ENCODE assay signal across 13 cellular contexts in genomic region chr17:35871415-35871814, GRCh38. TPM values are rescaled to one million over a fixed set of nuclear protein-coding genes. Genes with fewer than 3 reads are reported as not detected.
DNase-seq lines count a peak whose midpoint lies in the region; ATAC-seq and TF ChIP-seq lines count a peak whose summit lies in the region.
"Had no signal": no experiment of that assay in that cellular context is flagged by ENCODE, and none has a peak within 500 bp of the region (broad histone marks: within the 10 kb centered on the region; RNA-seq: fewer than 3 reads in every experiment).

No MANE protein-coding gene starts in this region.

- ATAC-seq in SK-N-SH treated with all-trans-retinoic acid at 6 μM for 48 hours (peak; percentile 36; the same call in 1 of the 3 replicates), WTC11 (peak; percentile 98), right lobe of liver (peak; percentile 64 to 76 (median 66))

- no peaks in the 10 kb centered on the region for H3K36me3 Mint-ChIP-seq in WTC11
- H3K36me3 Mint-ChIP-seq in activated T-helper 2 cell treated with anti-CD3 and anti-CD28 coated beads, Interferon-gamma antibody, Interleukin-2, Interleukin-4, amounts not matched to agents 10 μg/mL and 5 μg/mL and 100 μg/mL, durations not matched to agents 14 hours and 24 hours and 36 hours (ENCODE audit: low read depth) = peaks cover 28% of the 10 kb centered on the region
- H3K36me3 Mint-ChIP-seq: memory B cell had no signal

- H3K36me3 ChIP-seq in SK-N-SH (replicated peaks in 1 of 2; ENCODE audit: control insufficient read depth in 1 of 2, insufficient read depth in 2 of 2, low read length in 1 of 2) (no peaks in the 10 kb centered on the region), H7 (replicated peaks; ENCODE audit: control insufficient read depth, insufficient read depth, low read length) (no peaks in the 10 kb centered on the region), right lobe of liver (no peaks in the 10 kb centered on the region)
- H3K36me3 ChIP-seq: tibial artery had no signal

- peaks cover 0 to 1% of the 10 kb centered on the region in 2 experiments; a peak in 1 of 4 replicates for H3K4me1 ChIP-seq in SK-N-SH (ENCODE audit: control insufficient read depth in 1 of 2, insufficient read depth in 2 of 2, low read depth in 1 of 2, low read length in 1 of 2)
- H3K4me1 ChIP-seq in right lobe of liver = no peaks in the 10 kb centered on the region

- TF ChIP-seq POLR2A in right lobe of liver (IDR thresholded peaks at IDR 0.05) = no peak
- no peak for TF ChIP-seq POLR2A in erythroblast (IDR thresholded peaks at IDR 0.05; ENCODE audit: low read length)

- H3K9me2 ChIP-seq in SK-N-SH = no peaks in the 10 kb centered on the region

- WGBS in SK-N-SH (ENCODE audit: low lambda C conversion rate) = 67% methylated on average over 6 of the region's 6 CpGs
- WGBS in right lobe of liver (ENCODE audit: insufficient coverage, low coverage, low lambda C conversion rate, missing lambda C conversion rate) = 57% methylated on average over 1 of the region's 6 CpGs

- H3K27ac ChIP-seq in SK-N-SH (ENCODE audit: low read depth in 2 of 2, low read length in 1 of 2) (no peak overlapping the region), right lobe of liver (no peak overlapping the region)
- H3K27ac ChIP-seq: SK-N-MC, tibial artery had no signal

- H3K27me3 ChIP-seq in SK-N-SH (ENCODE audit: insufficient read depth) (no peaks in the 10 kb centered on the region), H7 (ENCODE audit: control insufficient read depth, insufficient read depth, low read length) (no peaks in the 10 kb centered on the region), right lobe of liver (no peaks in the 10 kb centered on the region)
- H3K27me3 ChIP-seq: tibial artery had no signal

- POLR2A ChIA-PET in SK-N-SH (lab: Yijun Ruan, JAX) = no interaction called here
- POLR2A ChIA-PET in WTC11 (lab: Charles Lee) = interaction anchor here (0.6 to 0.7 kb wide), 2 partner anchors 8 to 16 kb away, joined by 3 to 5 read pairs; no protein-coding TSS in a partner anchor

- no peak for TF ChIP-seq RAD21 in SK-N-SH (IDR thresholded peaks at IDR 0.05; ENCODE audit: low read length)

- H3K4me3 ChIP-seq in SK-N-SH (ENCODE audit: low read depth in 2 of 2, low read length in 1 of 2) (no peak overlapping the region), H7 (ENCODE audit: insufficient read depth, low read depth, low read length) (no peak overlapping the region), right lobe of liver (no peak overlapping the region)
- H3K4me3 ChIP-seq: SK-N-MC, tibial artery had no signal

- H2AFZ ChIP-seq in SK-N-SH (ENCODE audit: low read depth) = no peak overlapping the region

- H3K4me3 Mint-ChIP-seq in WTC11 = no peak overlapping the region
- no peak overlapping the region for H3K4me3 Mint-ChIP-seq in activated T-helper 2 cell treated with anti-CD3 and anti-CD28 coated beads, Interferon-gamma antibody, Interleukin-2, Interleukin-4, amounts not matched to agents 10 μg/mL and 5 μg/mL and 100 μg/mL, durations not matched to agents 14 hours and 24 hours and 36 hours (ENCODE audit: low read depth)
- H3K4me3 Mint-ChIP-seq: memory B cell had no signal

- H3K9me3 Mint-ChIP-seq in WTC11 = no peaks in the 10 kb centered on the region
- H3K9me3 Mint-ChIP-seq in activated T-helper 2 cell treated with anti-CD3 and anti-CD28 coated beads, Interferon-gamma antibody, Interleukin-2, Interleukin-4, amounts not matched to agents 10 μg/mL and 5 μg/mL and 100 μg/mL, durations not matched to agents 14 hours and 24 hours and 36 hours = no peaks in the 10 kb centered on the region
- H3K9me3 Mint-ChIP-seq: memory B cell had no signal

- CTCF ChIA-PET in SK-N-SH (lab: Yijun Ruan, JAX) (interaction anchor here (0.9 to 1.2 kb wide), 2 partner anchors 124 to 612 kb away, joined by 3 read pairs; no protein-coding TSS in a partner anchor), WTC11 (lab: Charles Lee) (interaction anchor here (0.7 to 1.6 kb wide), 17 partner anchors 10 to 275 kb away, joined by 3 to 18 read pairs (median 5); partner anchors contain the start of genes RASL10B and RDM1)

- intact Hi-C loops in right lobe of liver (cut with DNase I) = no loop called here
- intact Hi-C loops in activated T-helper 2 cell treated with anti-CD3 and anti-CD28 coated beads, Interferon-gamma antibody, Interleukin-2, Interleukin-4, amounts not matched to agents 10 μg/mL and 5 μg/mL and 100 μg/mL, durations not matched to agents 14 hours and 24 hours and 36 hours (cut with micrococcal nuclease) = no loop called here

- no peaks in the 10 kb centered on the region for H3K9me3 ChIP-seq in SK-N-SH
- no peaks in the 10 kb centered on the region for H3K9me3 ChIP-seq in right lobe of liver
- H3K9me3 ChIP-seq: tibial artery had no signal

- no peaks in the 10 kb centered on the region for H4K20me1 ChIP-seq in SK-N-SH (ENCODE audit: insufficient read depth)

- TF ChIP-seq CTCF in SK-N-SH (IDR thresholded peaks at IDR 0.05) (no peak), WTC11 (IDR thresholded peaks at IDR 0.05) (no peak), right lobe of liver (IDR thresholded peaks at IDR 0.05) (no peak)

- no peaks in the 10 kb centered on the region for H3K79me2 ChIP-seq in SK-N-SH (ENCODE audit: insufficient read depth)

- H3K4me2 ChIP-seq in SK-N-SH = no peak overlapping the region

- H3K27ac Mint-ChIP-seq in WTC11 = no peak overlapping the region
- H3K27ac Mint-ChIP-seq in activated T-helper 2 cell treated with anti-CD3 and anti-CD28 coated beads, Interferon-gamma antibody, Interleukin-2, Interleukin-4, amounts not matched to agents 10 μg/mL and 5 μg/mL and 100 μg/mL, durations not matched to agents 14 hours and 24 hours and 36 hours = no peak overlapping the region
- H3K27ac Mint-ChIP-seq: memory B cell, progenitor cell of endocrine pancreas had no signal

- no peaks in the 10 kb centered on the region for H3K27me3 Mint-ChIP-seq in WTC11 (ENCODE audit: low read depth)
- H3K27me3 Mint-ChIP-seq in activated T-helper 2 cell treated with anti-CD3 and anti-CD28 coated beads, Interferon-gamma antibody, Interleukin-2, Interleukin-4, amounts not matched to agents 10 μg/mL and 5 μg/mL and 100 μg/mL, durations not matched to agents 14 hours and 24 hours and 36 hours (ENCODE audit: low read depth) = no peaks in the 10 kb centered on the region
- H3K27me3 Mint-ChIP-seq: memory B cell had no signal

- peaks cover 15% of the 10 kb centered on the region for H3K4me1 Mint-ChIP-seq in WTC11
- H3K4me1 Mint-ChIP-seq in activated T-helper 2 cell treated with anti-CD3 and anti-CD28 coated beads, Interferon-gamma antibody, Interleukin-2, Interleukin-4, amounts not matched to agents 10 μg/mL and 5 μg/mL and 100 μg/mL, durations not matched to agents 14 hours and 24 hours and 36 hours (ENCODE audit: low read depth) = peaks cover 22% of the 10 kb centered on the region

- H3K9ac ChIP-seq in SK-N-SH = no peak overlapping the region

- DNase-seq in SK-N-SH (no peak), H7 (peak; percentile 71), WTC11 (ENCODE audit: low spot score) (peak; percentile 27), right lobe of liver (no peak), NCI-H69 (lab: John Stamatoyannopoulos, UW) (no peak), erythroblast (lab: John Stamatoyannopoulos, UW) (no peak)
- no peak for DNase-seq in activated T-helper 2 cell treated with anti-CD3 and anti-CD28 coated beads, Interferon-gamma antibody, Interleukin-2, Interleukin-4, amounts not matched to agents 10 μg/mL and 5 μg/mL and 100 μg/mL, durations not matched to agents 14 hours and 24 hours and 36 hours (ENCODE audit: low spot score)
- DNase-seq: cerebellar nuclear complex, tibial artery had no signal

- no peak for TF ChIP-seq EP300 in SK-N-SH (IDR thresholded peaks at IDR 0.05; ENCODE audit: borderline replicate concordance in 1 of 2, low read depth in 1 of 2, low read length in 1 of 2)

- H3F3A ChIP-seq in SK-N-SH (replicated peaks; ENCODE audit: insufficient read depth) = no peaks in the 10 kb centered on the region

TF ChIP-seq in SK-N-SH treated with all-trans-retinoic acid at 6 μM for 48 hours, 23 proteins besides CTCF, POLR2A, EP300 and RAD21 (continues in another document):
- TF ChIP-seq ZFP3 (CRISPR knock-in tag; IDR thresholded peaks at IDR 0.05) = no peak

TF ChIP-seq in SK-N-SH, 30 proteins besides CTCF, POLR2A, EP300 and RAD21 (continues in another document):
- TF ChIP-seq FOSL2 (IDR thresholded peaks at IDR 0.05; ENCODE audit: borderline replicate concordance, low read depth) = no peak

TF ChIP-seq in WTC11, 78 proteins besides CTCF, POLR2A, EP300 and RAD21 (continues in another document):
- no peak for TF ChIP-seq RELA (CRISPR knock-in tag; IDR thresholded peaks at IDR 0.05; ENCODE audit: borderline replicate concordance)

RNA-seq across cellular contexts. Expression of gene HEATR9, which starts 2.7 kb away (rescaled TPM):
- not detected in 2 replicates for polyA plus RNA-seq in SK-N-SH (2012; rRNA removed)
- polyA plus RNA-seq in SK-N-SH (2012; cell fraction: cytosol; rRNA removed) = not detected in 2 replicates
- polyA plus RNA-seq in SK-N-SH (2012; cell fraction: nucleus; rRNA removed) = not detected in 2 replicates
- not detected in 2 replicates for total RNA-seq in H7 (2014; rRNA removed; shearing (Covaris generic))
- not detected in 3 replicates for total RNA-seq in WTC11 (2021)
- total RNA-seq in right lobe of liver = not detected
- 0.14 and 0.16 TPM in 2 replicates for total RNA-seq in activated T-helper 2 cell treated with anti-CD3 and anti-CD28 coated beads, Interferon-gamma antibody, Interleukin-2, Interleukin-4, amounts not matched to agents 10 μg/mL and 5 μg/mL and 100 μg/mL, durations not matched to agents 14 hours and 24 hours and 36 hours
- total RNA-seq: progenitor cell of endocrine pancreas had no signal

RNA-seq across cellular contexts. Expression of gene CCL5, which starts 8.7 kb away (rescaled TPM):
- polyA plus RNA-seq in SK-N-SH (2012; rRNA removed) = 0.23 and 0.57 TPM in 2 replicates
- 0.33 and 0.45 TPM in 2 replicates for polyA plus RNA-seq in SK-N-SH (2012; cell fraction: cytosol; rRNA removed)
- 0.06 and 0.08 TPM in 2 replicates for polyA plus RNA-seq in SK-N-SH (2012; cell fraction: nucleus; rRNA removed)
- total RNA-seq in H7 (2014; rRNA removed; shearing (Covaris generic)) = not detected in 2 replicates
- 0.17 to 0.37 TPM (median 0.27 TPM) in 3 replicates for total RNA-seq in WTC11 (2021)
- total RNA-seq in right lobe of liver = 1 to 10 TPM in 5 of 6 experiments, under 1 TPM in 1; 0.53 to 3.4 (median 2.5) TPM
- total RNA-seq in activated T-helper 2 cell treated with anti-CD3 and anti-CD28 coated beads, Interferon-gamma antibody, Interleukin-2, Interleukin-4, amounts not matched to agents 10 μg/mL and 5 μg/mL and 100 μg/mL, durations not matched to agents 14 hours and 24 hours and 36 hours = 28.1 and 28.9 TPM in 2 replicates
- total RNA-seq: progenitor cell of endocrine pancreas had no signal

RNA-seq across cellular contexts. Expression of gene RDM1, which starts 59.2 kb away (rescaled TPM):
- 1.8 and 2.5 TPM in 2 replicates for polyA plus RNA-seq in SK-N-SH (2012; rRNA removed)
- 2.0 and 2.3 TPM in 2 replicates for polyA plus RNA-seq in SK-N-SH (2012; cell fraction: cytosol; rRNA removed)
- 2.8 and 4.1 TPM in 2 replicates for polyA plus RNA-seq in SK-N-SH (2012; cell fraction: nucleus; rRNA removed)
- 7.0 and 11.9 TPM in 2 replicates for total RNA-seq in H7 (2014; rRNA removed; shearing (Covaris generic))
- total RNA-seq in WTC11 (2021) = 4.7 to 6.4 TPM (median 5.2 TPM) in 3 replicates
- total RNA-seq in right lobe of liver = not detected
- 4.5 and 5.3 TPM in 2 replicates for total RNA-seq in activated T-helper 2 cell treated with anti-CD3 and anti-CD28 coated beads, Interferon-gamma antibody, Interleukin-2, Interleukin-4, amounts not matched to agents 10 μg/mL and 5 μg/mL and 100 μg/mL, durations not matched to agents 14 hours and 24 hours and 36 hours

Comparison
In these comparisons a context has a peak if more than half of its experiments do, and no peak if none do; other contexts are left out.
1. ATAC-seq: peak in every context shown above with its lines; median percentile 98 in WTC11; 66 in right lobe of liver; 36 in SK-N-SH treated with all-trans-retinoic acid at 6 μM for 48 hours.
2. DNase-seq: peak in H7 (single experiment) and WTC11 (single experiment); none in SK-N-SH (single experiment), right lobe of liver (0 of 3), NCI-H69 (single experiment), activated T-helper 2 cell treated with anti-CD3 and anti-CD28 coated beads, Interferon-gamma antibody, Interleukin-2, Interleukin-4, amounts not matched to agents 10 μg/mL and 5 μg/mL and 100 μg/mL, durations not matched to agents 14 hours and 24 hours and 36 hours (single experiment) and erythroblast (0 of 2).